Comparison of ENCODE assay signal across 35 cellular contexts in genomic region chr10:75436896-75437295, GRCh38. TPM values are rescaled to one million over a fixed set of nuclear protein-coding genes. Genes with fewer than 3 reads are reported as not detected.
"Had no signal": no experiment of that assay in that cellular context is flagged by ENCODE, and none has a peak within 500 bp of the region (broad histone marks: within the 10 kb centered on the region; RNA-seq: fewer than 3 reads in every experiment).

No MANE protein-coding gene starts in this region.

- DNase-seq: activated B cell treated with CpG ODN at 0.5 μM for 24 hours; activated CD4-positive, alpha-beta memory T cell treated with anti-CD3 and anti-CD28 coated beads, Interleukin-2, amount 10 ng/mL, durations not matched to agents 7 days and 5 days; activated CD4-positive, alpha-beta T cell treated with anti-CD3 and anti-CD28 coated beads for 36 hours; activated CD4-positive, alpha-beta T cell treated with anti-CD3 and anti-CD28 coated beads for 48 hours; activated CD4-positive, alpha-beta T cell treated with anti-CD3 and anti-CD28 coated beads, Interleukin-2, amount 10 ng/mL, durations not matched to agents 7 days and 5 days; activated CD4-positive, alpha-beta T cell treated with anti-CD3 and anti-CD28 coated beads, Interleukin-2, amount 50 U/mL, for 48 hours; activated CD4-positive, CD25-positive, alpha-beta regulatory T cell treated with anti-CD3 and anti-CD28 coated beads, Interleukin-2, amount 50 U/mL, for 72 hours; activated CD8-positive, alpha-beta memory T cell treated with anti-CD3 and anti-CD28 coated beads for 24 hours; activated CD8-positive, alpha-beta memory T cell treated with anti-CD3 and anti-CD28 coated beads, Interleukin-2, amount 10 ng/mL, durations not matched to agents 7 days and 5 days; activated CD8-positive, alpha-beta memory T cell treated with anti-CD3 and anti-CD28 coated beads, Interleukin-2, amount 50 U/mL, for 48 hours; activated CD8-positive, alpha-beta T cell treated with anti-CD3 and anti-CD28 coated beads, Interleukin-2, amount 10 ng/mL, durations not matched to agents 7 days and 5 days; activated effector memory CD4-positive, alpha-beta T cell treated with anti-CD3 and anti-CD28 coated beads, Interleukin-2, amount 50 U/mL, for 16 hours; activated gamma-delta T cell treated with Interleukin-2 at 50 U/mL for 16 hours; activated naive CD4-positive, alpha-beta T cell; activated naive CD4-positive, alpha-beta T cell treated with anti-CD3 and anti-CD28 coated beads for 36 hours; activated naive CD4-positive, alpha-beta T cell treated with anti-CD3 and anti-CD28 coated beads, Interleukin-2, amount 50 U/mL, for 16 hours; activated naive CD8-positive, alpha-beta T cell treated with anti-CD3 and anti-CD28 coated beads for 36 hours; activated T-cell treated with anti-CD3 and anti-CD28 coated beads, Interleukin-2, amount 50 U/mL, for 24 hours; activated T-cell treated with anti-CD3 and anti-CD28 coated beads, Interleukin-2, amount 50 U/mL, for 48 hours; adrenal gland; amniotic stem cell; aorta; body of pancreas; brain microvascular endothelial cell; central memory CD4-positive, alpha-beta T cell; T-helper 1 cell; T-helper 2 cell; T-helper 9 cell had no signal

- H3K4me1 ChIP-seq: breast epithelium had no signal

- H3K36me3 ChIP-seq: adrenal gland, brain microvascular endothelial cell, breast epithelium had no signal

- H3K4me3 Mint-ChIP-seq: activated B cell treated with CpG ODN at 0.5 μM for 24 hours; activated CD4-positive, alpha-beta memory T cell treated with anti-CD3 and anti-CD28 coated beads, Interleukin-2, amount 10 ng/mL, durations not matched to agents 7 days and 5 days; activated CD4-positive, alpha-beta T cell treated with anti-CD3 and anti-CD28 coated beads for 36 hours; activated CD4-positive, alpha-beta T cell treated with anti-CD3 and anti-CD28 coated beads, Interleukin-2, amount 10 ng/mL, durations not matched to agents 7 days and 5 days; activated CD8-positive, alpha-beta memory T cell treated with anti-CD3 and anti-CD28 coated beads, Interleukin-2, amount 10 ng/mL, durations not matched to agents 7 days and 5 days; activated CD8-positive, alpha-beta T cell treated with anti-CD3 and anti-CD28 coated beads, Interleukin-2, amount 10 ng/mL, durations not matched to agents 7 days and 5 days; activated naive CD4-positive, alpha-beta T cell treated with anti-CD3 and anti-CD28 coated beads for 36 hours; activated naive CD8-positive, alpha-beta T cell treated with anti-CD3 and anti-CD28 coated beads for 36 hours; activated T-cell treated with anti-CD3 and anti-CD28 coated beads, Interleukin-2, amount 50 U/mL, for 24 hours; T-helper 1 cell treated with Interleukin-12 subunit alpha and Interleukin-12 subunit beta and Interleukin-4 antibody, amounts not matched to agents 30 μg/mL and 1 μg/mL, for 36 hours; T-helper 2 cell treated with Interferon-gamma antibody and Interleukin-4, amounts not matched to agents 5 μg/mL and 100 μg/mL, for 36 hours had no signal

- H3K27ac Mint-ChIP-seq: activated B cell treated with CpG ODN at 0.5 μM for 24 hours; activated CD4-positive, alpha-beta memory T cell treated with anti-CD3 and anti-CD28 coated beads, Interleukin-2, amount 10 ng/mL, durations not matched to agents 7 days and 5 days; activated CD4-positive, alpha-beta T cell treated with anti-CD3 and anti-CD28 coated beads for 36 hours; activated CD4-positive, alpha-beta T cell treated with anti-CD3 and anti-CD28 coated beads, Interleukin-2, amount 10 ng/mL, durations not matched to agents 7 days and 5 days; activated CD8-positive, alpha-beta memory T cell treated with anti-CD3 and anti-CD28 coated beads, Interleukin-2, amount 10 ng/mL, durations not matched to agents 7 days and 5 days; activated CD8-positive, alpha-beta T cell treated with anti-CD3 and anti-CD28 coated beads, Interleukin-2, amount 10 ng/mL, durations not matched to agents 7 days and 5 days; activated naive CD4-positive, alpha-beta T cell treated with anti-CD3 and anti-CD28 coated beads for 36 hours; activated naive CD4-positive, alpha-beta T cell treated with anti-CD3 and anti-CD28 coated beads, Interleukin-2, amount 50 U/mL, for 72 hours; activated naive CD8-positive, alpha-beta T cell treated with anti-CD3 and anti-CD28 coated beads for 36 hours; activated T-cell treated with anti-CD3 and anti-CD28 coated beads, Interleukin-2, amount 50 U/mL, for 24 hours; T-helper 1 cell treated with Interleukin-12 subunit alpha and Interleukin-12 subunit beta and Interleukin-4 antibody, amounts not matched to agents 30 μg/mL and 1 μg/mL, for 36 hours; T-helper 2 cell treated with Interferon-gamma antibody and Interleukin-4, amounts not matched to agents 5 μg/mL and 100 μg/mL, for 36 hours had no signal

- FAIRE-seq: astrocyte, TTC549 had no signal

- H3K4me1 Mint-ChIP-seq: activated CD4-positive, alpha-beta T cell treated with anti-CD3 and anti-CD28 coated beads for 36 hours; activated naive CD8-positive, alpha-beta T cell treated with anti-CD3 and anti-CD28 coated beads for 36 hours had no signal

- H3K36me3 Mint-ChIP-seq: activated CD8-positive, alpha-beta memory T cell treated with anti-CD3 and anti-CD28 coated beads, Interleukin-2, amount 10 ng/mL, durations not matched to agents 7 days and 5 days; activated naive CD4-positive, alpha-beta T cell treated with anti-CD3 and anti-CD28 coated beads, Interleukin-2, amount 50 U/mL, for 72 hours; activated naive CD8-positive, alpha-beta T cell treated with anti-CD3 and anti-CD28 coated beads for 36 hours had no signal

- H3K9me3 Mint-ChIP-seq: activated B cell treated with CpG ODN at 0.5 μM for 24 hours; activated CD4-positive, alpha-beta memory T cell treated with anti-CD3 and anti-CD28 coated beads, Interleukin-2, amount 10 ng/mL, durations not matched to agents 7 days and 5 days; activated CD4-positive, alpha-beta T cell treated with anti-CD3 and anti-CD28 coated beads, Interleukin-2, amount 10 ng/mL, durations not matched to agents 7 days and 5 days; activated naive CD4-positive, alpha-beta T cell treated with anti-CD3 and anti-CD28 coated beads for 36 hours; activated naive CD4-positive, alpha-beta T cell treated with anti-CD3 and anti-CD28 coated beads, Interleukin-2, amount 50 U/mL, for 72 hours; activated naive CD8-positive, alpha-beta T cell treated with anti-CD3 and anti-CD28 coated beads for 36 hours; activated T-cell treated with anti-CD3 and anti-CD28 coated beads, Interleukin-2, amount 50 U/mL, for 24 hours; T-helper 1 cell treated with Interleukin-12 subunit alpha and Interleukin-12 subunit beta and Interleukin-4 antibody, amounts not matched to agents 30 μg/mL and 1 μg/mL, for 36 hours; T-helper 2 cell treated with Interferon-gamma antibody and Interleukin-4, amounts not matched to agents 5 μg/mL and 100 μg/mL, for 36 hours had no signal

- ATAC-seq: activated CD4-positive, alpha-beta T cell treated with anti-CD3 and anti-CD28 coated beads for 36 hours; activated CD8-positive, alpha-beta memory T cell treated with anti-CD3 and anti-CD28 coated beads, Interleukin-2, amount 10 ng/mL, durations not matched to agents 7 days and 5 days; activated CD8-positive, alpha-beta T cell treated with anti-CD3 and anti-CD28 coated beads, Interleukin-2, amount 10 ng/mL, durations not matched to agents 7 days and 5 days; activated naive CD4-positive, alpha-beta T cell treated with anti-CD3 and anti-CD28 coated beads, Interleukin-2, amount 50 U/mL, for 72 hours; body of pancreas had no signal

- H3K9me3 ChIP-seq: adrenal gland, body of pancreas, breast epithelium had no signal

- H3K27ac ChIP-seq: adrenal gland, body of pancreas, brain microvascular endothelial cell, breast epithelium, VCaP had no signal

- H3K27me3 ChIP-seq: adrenal gland, body of pancreas, breast epithelium had no signal

- H3K4me3 ChIP-seq: adrenal gland, body of pancreas, breast epithelium had no signal

RNA-seq across cellular contexts. Expression of gene LRMDA, which starts 5.5 kb away (rescaled TPM):
- total RNA-seq: activated B cell treated with CpG ODN at 0.5 μM for 24 hours; activated CD4-positive, alpha-beta memory T cell treated with anti-CD3 and anti-CD28 coated beads, Interleukin-2, amount 10 ng/mL, durations not matched to agents 7 days and 5 days; activated CD4-positive, alpha-beta T cell treated with anti-CD3 and anti-CD28 coated beads for 36 hours; activated CD4-positive, alpha-beta T cell treated with anti-CD3 and anti-CD28 coated beads, Interleukin-2, amount 10 ng/mL, durations not matched to agents 7 days and 5 days; activated CD8-positive, alpha-beta memory T cell treated with anti-CD3 and anti-CD28 coated beads, Interleukin-2, amount 10 ng/mL, durations not matched to agents 7 days and 5 days; activated CD8-positive, alpha-beta T cell treated with anti-CD3 and anti-CD28 coated beads, Interleukin-2, amount 10 ng/mL, durations not matched to agents 7 days and 5 days; activated naive CD4-positive, alpha-beta T cell treated with anti-CD3 and anti-CD28 coated beads for 36 hours; activated naive CD4-positive, alpha-beta T cell treated with anti-CD3 and anti-CD28 coated beads, Interleukin-2, amount 50 U/mL, for 72 hours; activated naive CD8-positive, alpha-beta T cell treated with anti-CD3 and anti-CD28 coated beads for 36 hours had no signal

RNA-seq across cellular contexts. Expression of gene ZNF503, which starts 35.3 kb away (rescaled TPM):
- total RNA-seq: activated B cell treated with CpG ODN at 0.5 μM for 24 hours had no signal
